In genomic region chr1:32066489-32066873, GRCh38 we compare ENCODE assay signal across 8 cellular contexts. TPM values are rescaled to one million over a fixed set of nuclear protein-coding genes. Genes with fewer than 3 reads are reported as not detected.
A peak's percentile ranks its signal among the peaks of the same experiment; 100 is the strongest.
DNase-seq lines count a peak whose midpoint lies in the region; ATAC-seq and TF ChIP-seq lines count a peak whose summit lies in the region.

No MANE protein-coding gene starts in this region.

- no peaks in the 10 kb centered on the region for H3K36me3 Mint-ChIP-seq in activated naive CD4-positive, alpha-beta T cell treated with anti-CD3 and anti-CD28 coated beads, Interleukin-2, amount 50 U/mL, for 72 hours
- H3K36me3 Mint-ChIP-seq in natural killer cell treated with Interleukin-12 subunit alpha and Interleukin-12 subunit beta and Interleukin-15 and Interleukin-18, amount 100 ng/mL, for 72 hours, result no peaks in the 10 kb centered on the region

- CTCF ChIA-PET in RWPE1 (lab: Yijun Ruan, JAX), result interaction anchor here (0.5 to 0.7 kb wide), 2 partner anchors 8 to 184 kb away, joined by 3 read pairs; no protein-coding TSS in a partner anchor

- H3K4me3 Mint-ChIP-seq in natural killer cell treated with Interleukin-12 subunit alpha and Interleukin-12 subunit beta and Interleukin-15 and Interleukin-18, amount 100 ng/mL, for 72 hours, result no peak overlapping the region

- peaks cover 6 to 12% of the 10 kb centered on the region in 2 donors for H3K4me1 Mint-ChIP-seq in natural killer cell treated with Interleukin-12 subunit alpha and Interleukin-12 subunit beta and Interleukin-15 and Interleukin-18, amount 100 ng/mL, for 72 hours (ENCODE audit: low read depth in 2 of 2)

- H3K27me3 Mint-ChIP-seq in natural killer cell treated with Interleukin-12 subunit alpha and Interleukin-12 subunit beta and Interleukin-15 and Interleukin-18, amount 100 ng/mL, for 72 hours, result no peaks in the 10 kb centered on the region

- TF ChIP-seq CTCF in RWPE1 (conservative IDR thresholded peaks at IDR 0.05; ENCODE audit: low read depth), result no peak

- DNase-seq in activated naive CD4-positive, alpha-beta T cell treated with anti-CD3 and anti-CD28 coated beads, Interleukin-2, amount 50 U/mL, for 72 hours (ENCODE audit: low spot score in 2 of 2), result no peak
- no peak for DNase-seq in activated naive CD4-positive, alpha-beta T cell (lab: John Stamatoyannopoulos, UW)
- DNase-seq in RWPE1 (ENCODE audit: low spot score) (peak; percentile 79), erythroblast (lab: John Stamatoyannopoulos, UW) (peak; percentile 83 to 84), GM19238 (ENCODE audit: insufficient read length, low spot score) (no peak)
- DNase-seq in natural killer cell treated with Interleukin-12 subunit alpha and Interleukin-12 subunit beta and Interleukin-15 and Interleukin-18, amount 100 ng/mL, for 72 hours (ENCODE audit: low spot score), result no peak

- POLR2A ChIA-PET in RWPE1 (lab: Yijun Ruan, JAX; ENCODE audit: low non-redundant PET), result interaction anchor here (0.6 kb wide), 1 partner anchor 46 kb away, joined by 6 read pairs; no protein-coding TSS in a partner anchor

- no peaks in the 10 kb centered on the region for H3K9me3 Mint-ChIP-seq in activated naive CD4-positive, alpha-beta T cell treated with anti-CD3 and anti-CD28 coated beads, Interleukin-2, amount 50 U/mL, for 72 hours
- no peaks in the 10 kb centered on the region for H3K9me3 Mint-ChIP-seq in natural killer cell treated with Interleukin-12 subunit alpha and Interleukin-12 subunit beta and Interleukin-15 and Interleukin-18, amount 100 ng/mL, for 72 hours

- peak overlapping the region in 1 of 2 donors; percentile 69 for H3K27ac Mint-ChIP-seq in activated naive CD4-positive, alpha-beta T cell treated with anti-CD3 and anti-CD28 coated beads, Interleukin-2, amount 50 U/mL, for 72 hours
- H3K27ac Mint-ChIP-seq in natural killer cell treated with Interleukin-12 subunit alpha and Interleukin-12 subunit beta and Interleukin-15 and Interleukin-18, amount 100 ng/mL, for 72 hours, result peak overlapping the region in 1 of 2 donors; percentile 33

- no peak for TF ChIP-seq POLR2A in erythroblast (IDR thresholded peaks at IDR 0.05; ENCODE audit: low read length)

- ATAC-seq in activated naive CD4-positive, alpha-beta T cell treated with anti-CD3 and anti-CD28 coated beads, Interleukin-2, amount 50 U/mL, for 72 hours, result peak; percentile 25 to 77
- ATAC-seq in natural killer cell treated with Interleukin-12 subunit alpha and Interleukin-12 subunit beta and Interleukin-15 and Interleukin-18, amount 100 ng/mL, for 72 hours, result peak; percentile 71 to 76
- ATAC-seq in GM21526 (IDR thresholded peaks at IDR 0.05; ENCODE audit: low FRiP score, unreplicated experiment) (no peak), HG03354 (IDR thresholded peaks at IDR 0.05; ENCODE audit: poor library complexity, severe bottlenecking, unreplicated experiment) (no peak)

- H3K27ac ChIP-seq in RWPE1, result peak overlapping the region; percentile 74

RNA-seq across cellular contexts. Expression of gene TMEM39B, which starts 6.3 kb away (rescaled TPM):
- total RNA-seq in activated naive CD4-positive, alpha-beta T cell treated with anti-CD3 and anti-CD28 coated beads, Interleukin-2, amount 50 U/mL, for 72 hours, result 10 to 100 TPM; 20.3 to 35.0 TPM
- total RNA-seq in natural killer cell treated with Interleukin-12 subunit alpha and Interleukin-12 subunit beta and Interleukin-15 and Interleukin-18, amount 100 ng/mL, for 72 hours, result 10 to 100 TPM; 20.5 to 26.9 TPM

RNA-seq across cellular contexts. Expression of gene KPNA6, which starts 41.4 kb away (rescaled TPM):
- total RNA-seq in activated naive CD4-positive, alpha-beta T cell treated with anti-CD3 and anti-CD28 coated beads, Interleukin-2, amount 50 U/mL, for 72 hours, result 100 to 1,000 TPM in 1 of 2 donors, 10 to 100 TPM in 1; 62.0 to 103 TPM
- total RNA-seq in natural killer cell treated with Interleukin-12 subunit alpha and Interleukin-12 subunit beta and Interleukin-15 and Interleukin-18, amount 100 ng/mL, for 72 hours, result 10 to 100 TPM; 80.9 to 88.9 TPM

RNA-seq across cellular contexts. Expression of gene KHDRBS1, which starts 52.8 kb away (rescaled TPM):
- total RNA-seq in activated naive CD4-positive, alpha-beta T cell treated with anti-CD3 and anti-CD28 coated beads, Interleukin-2, amount 50 U/mL, for 72 hours, result 100 to 1,000 TPM; 159 to 210 TPM
- 100 to 1,000 TPM; 156 TPM for total RNA-seq in natural killer cell treated with Interleukin-12 subunit alpha and Interleukin-12 subunit beta and Interleukin-15 and Interleukin-18, amount 100 ng/mL, for 72 hours

Comparison
In these comparisons a context has a peak if more than half of its experiments do, and no peak if none do; other contexts are left out.
1. ATAC-seq: peak in activated naive CD4-positive, alpha-beta T cell treated with anti-CD3 and anti-CD28 coated beads, Interleukin-2, amount 50 U/mL, for 72 hours (2 of 2) and natural killer cell treated with Interleukin-12 subunit alpha and Interleukin-12 subunit beta and Interleukin-15 and Interleukin-18, amount 100 ng/mL, for 72 hours (2 of 2); none in GM21526 (single experiment) and HG03354 (single experiment).
2. DNase-seq: peak in RWPE1 (single experiment) and erythroblast (2 of 2); none in activated naive CD4-positive, alpha-beta T cell treated with anti-CD3 and anti-CD28 coated beads, Interleukin-2, amount 50 U/mL, for 72 hours (0 of 2), activated naive CD4-positive, alpha-beta T cell (0 of 4), natural killer cell treated with Interleukin-12 subunit alpha and Interleukin-12 subunit beta and Interleukin-15 and Interleukin-18, amount 100 ng/mL, for 72 hours (single experiment) and GM19238 (single experiment).